In genomic region chr9:98057095-98057799, GRCh38 we compare ENCODE assay signal across 8 cellular contexts. TPM values are rescaled to one million over a fixed set of nuclear protein-coding genes. Genes with fewer than 3 reads are reported as not detected.
A peak's percentile ranks its signal among the peaks of the same experiment; 100 is the strongest.
DNase-seq lines count a peak whose midpoint lies in the region; ATAC-seq and TF ChIP-seq lines count a peak whose summit lies in the region.

No MANE protein-coding gene starts in this region.

- H3K9me2 ChIP-seq in PC-3 (replicated peaks; ENCODE audit: low read length): no peaks in the 10 kb centered on the region

- TF ChIP-seq POLR2A in vagina (IDR thresholded peaks at IDR 0.05): no peak

- peaks cover 40% of the 10 kb centered on the region for H3K79me2 ChIP-seq in PC-3 (ENCODE audit: low read length)

- ATAC-seq in PC-3 (no peak; the same call in 1 of the 2 replicates), GM21717 (IDR thresholded peaks at IDR 0.05; ENCODE audit: unreplicated experiment) (no peak), HG03135 (IDR thresholded peaks at IDR 0.05; ENCODE audit: unreplicated experiment) (no peak)

- H3K27ac ChIP-seq in PC-3 (ENCODE audit: low read length): peak overlapping the region; percentile 48
- H3K27ac ChIP-seq in vagina: peak overlapping the region; percentile 92

- H3K9ac ChIP-seq in PC-3 (ENCODE audit: low read length): peak overlapping the region; percentile 84

- H3K36me3 ChIP-seq in PC-3 (ENCODE audit: low read depth, low read length) (no peaks in the 10 kb centered on the region), vagina (peaks cover 0 to 12% of the 10 kb centered on the region in 2 donors)

- peak overlapping the region; percentile 86 for H3K4me2 ChIP-seq in PC-3 (ENCODE audit: low read length)

- intact Hi-C loops in PC-3 (cut with micrococcal nuclease): loop anchor here (2.0 kb wide), 2 partner anchors 74 to 134 kb away; partner anchors contain the start of genes ANP32B and TRMO
- intact Hi-C loops in vagina (cut with DNase I): loop anchor here (5.0 kb wide), 1 partner anchor 75 kb away; the partner anchor contains the start of gene ANP32B

- CTCF ChIA-PET in PC-3 (lab: Charles Lee): no interaction called here

- DNase-seq in activated CD4-positive, CD25-positive, alpha-beta regulatory T cell treated with anti-CD3 and anti-CD28 coated beads, Interleukin-2, amount 50 U/mL, for 72 hours: peak; percentile 62
- DNase-seq in activated CD4-positive, CD25-positive, alpha-beta regulatory T cell (lab: John Stamatoyannopoulos, UW): no peak
- DNase-seq in PC-3: no peak
- peak; percentile 23 for DNase-seq in choroid plexus epithelial cell (ENCODE audit: low read depth)
- DNase-seq in medulla oblongata (ENCODE audit: extremely low spot score): peak; percentile 19
- no peak for DNase-seq in vagina (ENCODE audit: extremely low spot score in 2 of 2)

- TSS peak; percentile 58 for BruUV-seq in PC-3 (replicated peaks; lab: Mats Ljungman, UMichigan)

- H3F3A ChIP-seq in PC-3 (ENCODE audit: low read length, unreplicated experiment): no peaks in the 10 kb centered on the region

- H3K4me1 ChIP-seq in PC-3 (ENCODE audit: insufficient read depth, low read length) (peaks cover 12% of the 10 kb centered on the region), vagina (peaks cover 23% of the 10 kb centered on the region)

- H4K20me1 ChIP-seq in PC-3 (ENCODE audit: low read length): peaks cover 7% of the 10 kb centered on the region

- H3K9me3 ChIP-seq in PC-3 (ENCODE audit: low read length) (no peaks in the 10 kb centered on the region), vagina (no peaks in the 10 kb centered on the region)

- POLR2A ChIA-PET in PC-3 (lab: Charles Lee; ENCODE audit: unreplicated experiment): interaction anchor here (1.1 kb wide), 1 partner anchor 198 kb away, joined by 4 read pairs; the partner anchor contains the start of gene TBC1D2

- H3K27me3 ChIP-seq in PC-3 (ENCODE audit: low read length): no peaks in the 10 kb centered on the region
- H3K27me3 ChIP-seq in vagina: no peaks in the 10 kb centered on the region

- peak overlapping the region; percentile 97 for H3K4me3 ChIP-seq in PC-3 (ENCODE audit: low read length)
- H3K4me3 ChIP-seq in choroid plexus epithelial cell (ENCODE audit: low read depth, low read length): peak overlapping the region; percentile 89
- H3K4me3 ChIP-seq in vagina: peak overlapping the region; percentile 65 to 87

- no peak for TF ChIP-seq CTCF in PC-3 (conservative IDR thresholded peaks at IDR 0.05; ENCODE audit: low read depth, low read length)
- peak; percentile 12 for TF ChIP-seq CTCF in choroid plexus epithelial cell (conservative IDR thresholded peaks at IDR 0.05; ENCODE audit: low read depth, low read length)
- no peak for TF ChIP-seq CTCF in vagina (IDR thresholded peaks at IDR 0.05)

- 0 out of 2 replicates have a peak overlapping the region, but pooled peaks have one; percentile 48 for H2AFZ ChIP-seq in PC-3 (ENCODE audit: low read length)

RNA-seq across cellular contexts. Expression of gene NANS, which starts 0.7 kb away (rescaled TPM):
- total RNA-seq in PC-3 (2014; rRNA removed): 93.0 and 94.8 TPM in 2 replicates
- 41.7 TPM for total RNA-seq in vagina

Comparison
In these comparisons a context has a peak if more than half of its experiments do, and no peak if none do; other contexts are left out.
1. DNase-seq: peak in activated CD4-positive, CD25-positive, alpha-beta regulatory T cell treated with anti-CD3 and anti-CD28 coated beads, Interleukin-2, amount 50 U/mL, for 72 hours (single experiment), choroid plexus epithelial cell (single experiment) and medulla oblongata (single experiment); none in activated CD4-positive, CD25-positive, alpha-beta regulatory T cell (0 of 4), PC-3 (single experiment) and vagina (0 of 2).
2. Peak in every context shown above with its lines, with median percentiles within 50 percentile points of each other: H3K4me3 ChIP-seq.